In genomic region chr14:100375963-100376735, GRCh38 we compare ENCODE assay signal across 8 cellular contexts. TPM values are rescaled to one million over a fixed set of nuclear protein-coding genes. Genes with fewer than 3 reads are reported as not detected.
DNase-seq lines count a peak whose midpoint lies in the region; ATAC-seq and TF ChIP-seq lines count a peak whose summit lies in the region.

WDR25 (plus strand) TSS chr14:100376485.

- H3K36me3 Mint-ChIP-seq in CD4-positive, alpha-beta T cell (ENCODE audit: low read depth) = peaks cover 21% of the 10 kb centered on the region
- peaks cover 41% of the 10 kb centered on the region for H3K36me3 Mint-ChIP-seq in activated CD4-positive, alpha-beta memory T cell treated with anti-CD3 and anti-CD28 coated beads for 36 hours

- intact Hi-C loops in CD4-positive, alpha-beta T cell (cut with DNase I, micrococcal nuclease) = loop anchor here (1.0 to 10.0 kb wide), 11 partner anchors 89 to 1386 kb away; partner anchors contain the start of genes CCDC85C (in 1 of the 2), CYP46A1 (in 1 of the 2) and PPP2R5C (in 1 of the 2)
- intact Hi-C loops in activated CD4-positive, alpha-beta memory T cell treated with anti-CD3 and anti-CD28 coated beads for 36 hours (cut with micrococcal nuclease) = loop anchor here (1.0 to 10.0 kb wide), 12 partner anchors 35 to 1709 kb away; partner anchors contain the start of gene HSP90AA1
- intact Hi-C loops in dorsolateral prefrontal cortex (cut with DNase I) = loop anchor here (2.0 to 10.0 kb wide), 5 partner anchors 69 to 391 kb away; partner anchors contain the start of genes SLC25A29 (in 1 of the 2) and YY1 (in 1 of the 2)
- intact Hi-C loops in lower lobe of right lung (cut with DNase I) = loop anchor here (5.0 kb wide), 1 partner anchor 109 kb away; no protein-coding TSS in a partner anchor

- CTCF ChIA-PET in CD4-positive, alpha-beta T cell (lab: Charles Lee) = interaction anchor here (1.1 kb wide), 1 partner anchor 90 kb away, joined by 3 read pairs; no protein-coding TSS in a partner anchor
- CTCF ChIA-PET in activated CD4-positive, alpha-beta memory T cell treated with anti-CD3 and anti-CD28 coated beads for 36 hours (lab: Charles Lee) = interaction anchor here (0.8 to 1.4 kb wide), 4 partner anchors 91 to 183 kb away, joined by 3 to 15 read pairs (median 4); no protein-coding TSS in a partner anchor

- DNase-seq in CD4-positive, alpha-beta T cell = peak; percentile 84 to 94 (median 88)
- DNase-seq in HK-2 (ENCODE audit: unreplicated experiment) (peak; percentile 96), NCI-H82 treated with DMSO at 0.1 percent for 48 hours (lab: John Stamatoyannopoulos, UW; ENCODE audit: unreplicated experiment) (peak; percentile 73), dorsolateral prefrontal cortex (peak; percentile 80 to 95 (median 89)), lower lobe of right lung (peak; percentile 95)
- DNase-seq in activated CD4-positive, alpha-beta memory T cell treated with anti-CD3 and anti-CD28 coated beads for 36 hours = peak; percentile 96
- DNase-seq in stimulated activated CD4-positive, alpha-beta T cell treated with anti-CD3 and anti-CD28 coated beads, TNF-alpha, amount 100 ng/mL, for 1 hour (ENCODE audit: low read depth in 3 of 3, low spot score in 1 of 3) = peak; percentile 80 to 89 (median 84)

- peak within 1 kb of the TSS; percentile 62 to 98 (median 88) for H3K4me3 ChIP-seq in dorsolateral prefrontal cortex
- peak within 1 kb of the TSS; percentile 89 for H3K4me3 ChIP-seq in lower lobe of right lung

- H3K27me3 ChIP-seq in CD4-positive, alpha-beta T cell (ENCODE audit: control insufficient read depth, insufficient read depth, low read length) = no peaks in the 10 kb centered on the region
- no peaks in the 10 kb centered on the region for H3K27me3 ChIP-seq in dorsolateral prefrontal cortex
- H3K27me3 ChIP-seq in lower lobe of right lung (ENCODE audit: low read depth) = no peaks in the 10 kb centered on the region

- peak; percentile 84 for ATAC-seq in CD4-positive, alpha-beta T cell (ENCODE audit: poor library complexity)
- peak; percentile 80 for ATAC-seq in GM19455 (IDR thresholded peaks at IDR 0.05; ENCODE audit: unreplicated experiment)
- ATAC-seq in lower lobe of right lung = peak; percentile 95

- no peaks in the 10 kb centered on the region for H3K9me3 ChIP-seq in CD4-positive, alpha-beta T cell (ENCODE audit: control insufficient read depth, low read length)
- H3K9me3 ChIP-seq in lower lobe of right lung = no peaks in the 10 kb centered on the region

- POLR2A ChIA-PET in CD4-positive, alpha-beta T cell (lab: Charles Lee) = interaction anchor here (1.6 kb wide), 1 partner anchor 183 kb away, joined by 3 read pairs; no protein-coding TSS in a partner anchor
- POLR2A ChIA-PET in activated CD4-positive, alpha-beta memory T cell treated with anti-CD3 and anti-CD28 coated beads for 36 hours (lab: Charles Lee) = interaction anchor here (0.8 to 2.1 kb wide), 11 partner anchors 15 to 692 kb away, joined by 3 to 16 read pairs (median 6); partner anchors contain the start of genes CYP46A1 and EVL

- peaks cover 39% of the 10 kb centered on the region for H3K4me1 ChIP-seq in lower lobe of right lung

- H3K4me1 Mint-ChIP-seq in CD4-positive, alpha-beta T cell (ENCODE audit: low read depth) = peaks cover 40% of the 10 kb centered on the region
- H3K4me1 Mint-ChIP-seq in activated CD4-positive, alpha-beta memory T cell treated with anti-CD3 and anti-CD28 coated beads for 36 hours (ENCODE audit: low read depth) = peaks cover 47% of the 10 kb centered on the region

- H3K36me3 ChIP-seq in lower lobe of right lung = peaks cover 8% of the 10 kb centered on the region

- peak within 1 kb of the TSS; percentile 95 for H3K4me3 Mint-ChIP-seq in CD4-positive, alpha-beta T cell
- peak within 1 kb of the TSS; percentile 98 for H3K4me3 Mint-ChIP-seq in activated CD4-positive, alpha-beta memory T cell treated with anti-CD3 and anti-CD28 coated beads for 36 hours

- H3K27me3 Mint-ChIP-seq in CD4-positive, alpha-beta T cell = no peaks in the 10 kb centered on the region
- H3K27me3 Mint-ChIP-seq in activated CD4-positive, alpha-beta memory T cell treated with anti-CD3 and anti-CD28 coated beads for 36 hours = peaks cover 1% of the 10 kb centered on the region

- H3K9me3 Mint-ChIP-seq in CD4-positive, alpha-beta T cell = no peaks in the 10 kb centered on the region
- no peaks in the 10 kb centered on the region for H3K9me3 Mint-ChIP-seq in activated CD4-positive, alpha-beta memory T cell treated with anti-CD3 and anti-CD28 coated beads for 36 hours

- no peak for TF ChIP-seq CTCF in CD4-positive, alpha-beta T cell (IDR thresholded peaks at IDR 0.05)
- TF ChIP-seq CTCF in dorsolateral prefrontal cortex (IDR thresholded peaks at IDR 0.05 in 54 of 56, conservative IDR thresholded peaks at IDR 0.05 in 2 of 56; ENCODE audit: low read depth in 1 of 56, partially characterized antibody in 56 of 56) = peak in 44 of 56 donors; percentile 0 to 66 (median 38)
- no peak for TF ChIP-seq CTCF in lower lobe of right lung (IDR thresholded peaks at IDR 0.05)

- H3K27ac ChIP-seq in CD4-positive, alpha-beta T cell (ENCODE audit: low read depth, low read length) = peak within 1 kb of the TSS; percentile 65
- H3K27ac ChIP-seq in dorsolateral prefrontal cortex (peak within 1 kb of the TSS in 58 of 59 donors; percentile 13 to 95 (median 82)), lower lobe of right lung (peak within 1 kb of the TSS; percentile 94)

- H3K27ac Mint-ChIP-seq in CD4-positive, alpha-beta T cell = peak within 1 kb of the TSS; percentile 73
- peak within 1 kb of the TSS; percentile 100 for H3K27ac Mint-ChIP-seq in activated CD4-positive, alpha-beta memory T cell treated with anti-CD3 and anti-CD28 coated beads for 36 hours

RNA-seq across cellular contexts. Expression of gene WDR25, which starts in this region (rescaled TPM):
- 1 to 10 TPM; 2.0 to 2.4 TPM for total RNA-seq in CD4-positive, alpha-beta T cell
- total RNA-seq in activated CD4-positive, alpha-beta memory T cell treated with anti-CD3 and anti-CD28 coated beads for 36 hours = 1 to 10 TPM; 6.6 to 7.5 TPM
- total RNA-seq in dorsolateral prefrontal cortex (10 to 100 TPM in 107 of 120 experiments, 1 to 10 TPM in 13; 7.7 to 18.9 (median 12.5) TPM), lower lobe of right lung (8.3 TPM)

Comparison
In these comparisons a context has a peak if more than half of its experiments do, and no peak if none do; other contexts are left out.
1. Peak in every context shown above with its lines: DNase-seq, ATAC-seq, H3K4me3 ChIP-seq and H3K27ac ChIP-seq.
2. CTCF ChIP-seq: peak in dorsolateral prefrontal cortex (44 of 56); none in CD4-positive, alpha-beta T cell (single experiment) and lower lobe of right lung (single experiment).